1 cellular context compared by ENCODE assay signal in genomic region chr6:108622601-108623335, GRCh38.
TF ChIP-seq lines count a peak whose summit lies in the region.

No MANE protein-coding gene starts in this region.

TF ChIP-seq in IMR-90, 13 proteins besides CTCF, POLR2A, EP300 and RAD21 (continued from another document):
- no peak for TF ChIP-seq USF2 (IDR thresholded peaks at IDR 0.05; ENCODE audit: low read depth, low read length)
